In genomic region chr19:15419413-15420025, GRCh38 we compare ENCODE assay signal across 9 cellular contexts. TPM values are rescaled to one million over a fixed set of nuclear protein-coding genes. Genes with fewer than 3 reads are reported as not detected.
A peak's percentile ranks its signal among the peaks of the same experiment; 100 is the strongest.
DNase-seq lines count a peak whose midpoint lies in the region; ATAC-seq, FAIRE-seq and TF ChIP-seq lines count a peak whose summit lies in the region.
"Had no signal": no experiment of that assay in that cellular context is flagged by ENCODE, and none has a peak within 500 bp of the region (broad histone marks: within the 10 kb centered on the region; RNA-seq: fewer than 3 reads in every experiment).

No MANE protein-coding gene starts in this region.

- H3K4me2 ChIP-seq in GM12878 (ENCODE audit: control insufficient read depth, insufficient read depth), result peak overlapping the region; percentile 51

- WGBS in GM12878 (ENCODE audit: insufficient coverage, insufficient replicate concordance, low lambda C conversion rate, missing lambda C conversion rate), result 30% methylated on average over 16 of the region's 16 CpGs

- H3K79me2 ChIP-seq in GM12878 (ENCODE audit: control insufficient read depth, insufficient read depth, low read length), result peaks cover 40% of the 10 kb centered on the region

- H3K36me3 ChIP-seq in GM12878 (ENCODE audit: control insufficient read depth in 2 of 2, insufficient read depth in 2 of 2, low read length in 1 of 2), result peaks cover 8 to 16% of the 10 kb centered on the region in 2 experiments
- H3K36me3 ChIP-seq in muscle layer of colon (ENCODE audit: insufficient read depth, low read length), result peaks cover 18% of the 10 kb centered on the region

- intact Hi-C loops in GM12878 (cut with micrococcal nuclease; ENCODE audit: unreplicated experiment), result loop anchor here (1.0 to 10.0 kb wide), 4 partner anchors 13 to 243 kb away; partner anchors contain the start of gene RASAL3

- no peak for FAIRE-seq in GM12878 (lab: Jason Lieb, UNC)

- peak overlapping the region; percentile 64 for H2AFZ ChIP-seq in GM12878 (ENCODE audit: control insufficient read depth, low read depth, low read length)

- H3K9me3 ChIP-seq in GM12878 (replicated peaks; ENCODE audit: control insufficient read depth, insufficient read depth, low read length) (no peaks in the 10 kb centered on the region; the same call in 2 of the 3 replicates), muscle layer of colon (ENCODE audit: low read length) (no peaks in the 10 kb centered on the region)

- H3K4me1 ChIP-seq in GM12878 (ENCODE audit: control insufficient read depth, insufficient read depth, low read length), result peaks cover 8% of the 10 kb centered on the region
- H3K4me1 ChIP-seq in muscle layer of colon (ENCODE audit: insufficient read depth, low read length), result peaks cover 25% of the 10 kb centered on the region

- CTCF ChIA-PET in GM12878 (lab: Yijun Ruan, JAX), result interaction anchor here (0.7 to 6.1 kb wide), 27 partner anchors 11 to 318 kb away, joined by 3 to 85 read pairs (median 5); partner anchors contain the start of gene AKAP8

- 0 out of 2 replicates have a peak, but pooled peaks cover 3% of the 10 kb centered on the region for H4K20me1 ChIP-seq in GM12878 (ENCODE audit: control insufficient read depth, insufficient read depth)

- TF ChIP-seq RAD21 in GM12878 (IDR thresholded peaks at IDR 0.05; ENCODE audit: insufficient read depth, low read depth, low read length), result no peak

- no peak for TF ChIP-seq POLR2A in GM12878 (IDR thresholded peaks at IDR 0.05; ENCODE audit: low read depth, low read length)

- RAD21 ChIA-PET in GM12878 (lab: Charles Lee; ENCODE audit: unreplicated experiment), result interaction anchor here (0.7 to 2.6 kb wide), 17 partner anchors 11 to 766 kb away, joined by 3 to 43 read pairs (median 3); partner anchors contain the start of genes AKAP8, FAM32A and RASAL3

- no peak for TF ChIP-seq CTCF in GM12878 (IDR thresholded peaks at IDR 0.05 in 2 of 3, conservative IDR thresholded peaks at IDR 0.05 in 1 of 3; ENCODE audit: control insufficient read depth in 2 of 3, extremely low read depth in 1 of 3, insufficient read depth in 1 of 3, low read depth in 3 of 3, low read length in 3 of 3)

- BruUV-seq in GM12878 (replicated peaks; lab: Mats Ljungman, UMichigan), result no TSS peak

- DNase-seq in AG20443 (ENCODE audit: low spot score) (peak; percentile 42), GM12878 (ENCODE audit: low read depth, low spot score) (no peak), iPS-NIHi7 (ENCODE audit: extremely low spot score) (no peak), hippocampal formation (lab: John Stamatoyannopoulos, UW) (no peak)

- H3K4me3 ChIP-seq in GM12878, result 0 out of 2 replicates have a peak overlapping the region, but pooled peaks have one; percentile 6
- peak overlapping the region; percentile 62 to 98 for H3K4me3 ChIP-seq in muscle layer of colon (ENCODE audit: low read depth in 1 of 2, low read length in 2 of 2)

- in situ Hi-C loops in GM12878 (cut with MboI), result no loop called here

- TF ChIP-seq EP300 in GM12878 (IDR thresholded peaks at IDR 0.05; ENCODE audit: borderline replicate concordance in 1 of 2, control insufficient read depth in 1 of 2, low read depth in 2 of 2, low read length in 2 of 2), result no peak

- POLR2A ChIA-PET in GM12878 (lab: Charles Lee), result interaction anchor here (1.1 to 2.7 kb wide), 9 partner anchors 11 to 86 kb away, joined by 3 to 19 read pairs (median 4); partner anchors contain the start of genes AKAP8 and BRD4

- SMC1A ChIA-PET in GM12878 (lab: Charles Lee; ENCODE audit: uncharacterized antibody, unreplicated experiment), result interaction anchor here (0.9 to 4.4 kb wide), 16 partner anchors 9 to 142 kb away, joined by 3 to 34 read pairs (median 4); partner anchors contain the start of genes AKAP8 and RASAL3

- ATAC-seq in HG03378 (IDR thresholded peaks at IDR 0.05; ENCODE audit: unreplicated experiment), result peak; percentile 1
- no peak for ATAC-seq in GM12878
- no peak for ATAC-seq in GM21786 (IDR thresholded peaks at IDR 0.05; ENCODE audit: unreplicated experiment)
- ATAC-seq in GM21447 (IDR thresholded peaks at IDR 0.05; ENCODE audit: unreplicated experiment), result no peak

- no peaks in the 10 kb centered on the region for H3K27me3 ChIP-seq in GM12878 (replicated peaks in 1 of 2; ENCODE audit: control insufficient read depth in 2 of 2, insufficient read depth in 2 of 2, low read length in 1 of 2)
- no peaks in the 10 kb centered on the region for H3K27me3 ChIP-seq in muscle layer of colon (ENCODE audit: control insufficient read depth in 1 of 2, insufficient read depth in 2 of 2, low read length in 2 of 2)

- H3K27ac ChIP-seq in GM12878 (ENCODE audit: control insufficient read depth, insufficient read depth) (no peak overlapping the region), muscle layer of colon (ENCODE audit: low read depth, low read length) (peak overlapping the region; percentile 61)

- H3K9ac ChIP-seq in GM12878 (ENCODE audit: control insufficient read depth, insufficient read depth, low read length) (0 out of 2 replicates have a peak overlapping the region, but pooled peaks have one; percentile 11), muscle layer of colon (ENCODE audit: low read length) (peak overlapping the region; percentile 10)

RNA-seq across cellular contexts. Expression of gene AKAP8L, which starts 0.7 kb away (rescaled TPM):
- total RNA-seq in GM12878 (2013; cell fraction: nucleolus; rRNA removed), result 224 and 248 TPM in 2 replicates
- total RNA-seq in GM12878 (2014; rRNA removed) (59.8 and 64.3 TPM in 2 replicates), GM12878 (2014; rRNA removed; fragmentation: Illumina TruSeq; extraction: Trizol) (36.7 and 39.4 TPM in 2 replicates), GM12878 (2021) (60.3 and 60.5 TPM in 2 replicates)
- polyA plus RNA-seq in GM12878 (2011; ENCODE audit: low read depth), result 36.9 TPM
- polyA plus RNA-seq in GM12878 (2011; rRNA removed) (29.6 and 42.3 TPM in 2 replicates), GM12878 (2014; fragmentation: Illumina TruSeq; extraction: Trizol) (35.1 and 47.3 TPM in 2 replicates), GM12878 (2014; fragmentation: Nextera tagmentation; extraction: Ambion mirVana) (1 to 10 TPM in 1 of 2 experiments, under 1 TPM in 1; 0.66 to 3.8 TPM), GM12878 (2014; rRNA removed) (63.6 and 67.0 TPM in 2 replicates), GM12878 (2016; fragmentation: Nextera tagmentation; extraction: Ambion mirVana) (10 to 100 TPM; 25.8 to 40.6 TPM)
- polyA plus RNA-seq in GM12878 (2011; cell fraction: cytosol; rRNA removed), result 31.0 and 36.5 TPM in 2 replicates
- polyA plus RNA-seq in GM12878 (2011; cell fraction: nucleus; rRNA removed), result 443 and 591 TPM in 2 replicates
- polyA plus RNA-seq in GM12878 (2012), result 40.3 and 43.0 TPM in 2 replicates
- 57.6 and 57.9 TPM in 2 replicates for polyA minus RNA-seq in GM12878 (2011; rRNA and poly(A)+ RNA removed)
- polyA minus RNA-seq in GM12878 (2011; cell fraction: cytosol; rRNA and poly(A)+ RNA removed), result 15.5 and 16.3 TPM in 2 replicates
- polyA minus RNA-seq in GM12878 (2011; cell fraction: nucleus; rRNA and poly(A)+ RNA removed), result 60.4 and 102 TPM in 2 replicates

RNA-seq across cellular contexts. Expression of gene WIZ, which starts 30.2 kb away (rescaled TPM):
- total RNA-seq in GM12878 (2013; cell fraction: nucleolus; rRNA removed), result 17.9 and 18.0 TPM in 2 replicates
- 4.6 and 4.9 TPM in 2 replicates for total RNA-seq in GM12878 (2014; rRNA removed)
- 2.6 and 2.9 TPM in 2 replicates for total RNA-seq in GM12878 (2014; rRNA removed; fragmentation: Illumina TruSeq; extraction: Trizol)
- 23.5 and 26.7 TPM in 2 replicates for total RNA-seq in GM12878 (2021)
- 2.2 TPM for polyA plus RNA-seq in GM12878 (2011; ENCODE audit: low read depth)
- polyA plus RNA-seq in GM12878 (2011; rRNA removed), result 1.4 and 2.4 TPM in 2 replicates
- 3.8 and 6.1 TPM in 2 replicates for polyA plus RNA-seq in GM12878 (2011; cell fraction: cytosol; rRNA removed)
- polyA plus RNA-seq in GM12878 (2011; cell fraction: nucleus; rRNA removed), result 20.9 and 28.8 TPM in 2 replicates
- polyA plus RNA-seq in GM12878 (2012), result 9.9 and 13.9 TPM in 2 replicates
- 1.4 and 4.5 TPM in 2 replicates for polyA plus RNA-seq in GM12878 (2014; fragmentation: Illumina TruSeq; extraction: Trizol)
- polyA plus RNA-seq in GM12878 (2014; fragmentation: Nextera tagmentation; extraction: Ambion mirVana), result under 1 TPM; 0.10 to 0.18 TPM
- polyA plus RNA-seq in GM12878 (2014; rRNA removed), result 19.8 and 24.9 TPM in 2 replicates
- 1 to 10 TPM; 2.0 to 2.6 TPM for polyA plus RNA-seq in GM12878 (2016; fragmentation: Nextera tagmentation; extraction: Ambion mirVana)
- 1.1 and 3.7 TPM in 2 replicates for polyA minus RNA-seq in GM12878 (2011; rRNA and poly(A)+ RNA removed)
- polyA minus RNA-seq in GM12878 (2011; cell fraction: cytosol; rRNA and poly(A)+ RNA removed), result 3.6 and 4.6 TPM in 2 replicates
- polyA minus RNA-seq in GM12878 (2011; cell fraction: nucleus; rRNA and poly(A)+ RNA removed), result 3.5 and 10.1 TPM in 2 replicates

RNA-seq across cellular contexts. Expression of gene AKAP8, which starts 39.9 kb away (rescaled TPM):
- 26.9 and 28.2 TPM in 2 replicates for total RNA-seq in GM12878 (2013; cell fraction: nucleolus; rRNA removed)
- 23.7 and 24.5 TPM in 2 replicates for total RNA-seq in GM12878 (2014; rRNA removed)
- total RNA-seq in GM12878 (2014; rRNA removed; fragmentation: Illumina TruSeq; extraction: Trizol), result 13.2 and 13.7 TPM in 2 replicates
- 51.1 and 57.7 TPM in 2 replicates for total RNA-seq in GM12878 (2021)
- polyA plus RNA-seq in GM12878 (2011; ENCODE audit: low read depth), result 10.9 TPM
- 14.0 and 17.6 TPM in 2 replicates for polyA plus RNA-seq in GM12878 (2011; rRNA removed)
- polyA plus RNA-seq in GM12878 (2011; cell fraction: cytosol; rRNA removed), result 13.1 and 17.0 TPM in 2 replicates
- 44.7 and 58.8 TPM in 2 replicates for polyA plus RNA-seq in GM12878 (2011; cell fraction: nucleus; rRNA removed)
- 15.5 and 20.8 TPM in 2 replicates for polyA plus RNA-seq in GM12878 (2012)
- 13.5 and 14.2 TPM in 2 replicates for polyA plus RNA-seq in GM12878 (2014; fragmentation: Illumina TruSeq; extraction: Trizol)
- polyA plus RNA-seq in GM12878 (2014; fragmentation: Nextera tagmentation; extraction: Ambion mirVana), result 1 to 10 TPM; 5.3 to 5.5 TPM
- polyA plus RNA-seq in GM12878 (2014; rRNA removed), result 25.7 and 34.8 TPM in 2 replicates
- 10 to 100 TPM; 26.3 to 27.8 TPM for polyA plus RNA-seq in GM12878 (2016; fragmentation: Nextera tagmentation; extraction: Ambion mirVana)
- polyA minus RNA-seq in GM12878 (2011; rRNA and poly(A)+ RNA removed), result 8.9 and 10.5 TPM in 2 replicates
- 14.3 and 14.4 TPM in 2 replicates for polyA minus RNA-seq in GM12878 (2011; cell fraction: cytosol; rRNA and poly(A)+ RNA removed)
- polyA minus RNA-seq in GM12878 (2011; cell fraction: nucleus; rRNA and poly(A)+ RNA removed), result 5.0 and 14.5 TPM in 2 replicates

RNA-seq across cellular contexts. Expression of gene RASAL3, which starts 44.8 kb away (rescaled TPM):
- 25.7 and 51.6 TPM in 2 replicates for total RNA-seq in GM12878 (2013; cell fraction: nucleolus; rRNA removed)
- total RNA-seq in GM12878 (2014; rRNA removed), result 35.0 and 48.9 TPM in 2 replicates
- total RNA-seq in GM12878 (2014; rRNA removed; fragmentation: Illumina TruSeq; extraction: Trizol), result 17.7 and 19.8 TPM in 2 replicates
- 78.5 and 81.3 TPM in 2 replicates for total RNA-seq in GM12878 (2021)
- 14.5 TPM for polyA plus RNA-seq in GM12878 (2011; ENCODE audit: low read depth)
- polyA plus RNA-seq in GM12878 (2011; rRNA removed), result 14.8 and 25.3 TPM in 2 replicates
- 24.2 and 34.9 TPM in 2 replicates for polyA plus RNA-seq in GM12878 (2011; cell fraction: cytosol; rRNA removed)
- polyA plus RNA-seq in GM12878 (2011; cell fraction: nucleus; rRNA removed), result 162 and 199 TPM in 2 replicates
- polyA plus RNA-seq in GM12878 (2012), result 46.0 and 47.3 TPM in 2 replicates
- 6.6 and 21.1 TPM in 2 replicates for polyA plus RNA-seq in GM12878 (2014; fragmentation: Illumina TruSeq; extraction: Trizol)
- polyA plus RNA-seq in GM12878 (2014; fragmentation: Nextera tagmentation; extraction: Ambion mirVana), result 1 to 10 TPM; 1.7 to 9.4 TPM
- 46.9 and 58.2 TPM in 2 replicates for polyA plus RNA-seq in GM12878 (2014; rRNA removed)
- 10 to 100 TPM in 1 of 2 experiments, 1 to 10 TPM in 1; 6.7 to 42.3 TPM for polyA plus RNA-seq in GM12878 (2016; fragmentation: Nextera tagmentation; extraction: Ambion mirVana)
- 30.4 and 38.9 TPM in 2 replicates for polyA minus RNA-seq in GM12878 (2011; rRNA and poly(A)+ RNA removed)
- 16.8 and 18.5 TPM in 2 replicates for polyA minus RNA-seq in GM12878 (2011; cell fraction: cytosol; rRNA and poly(A)+ RNA removed)
- polyA minus RNA-seq in GM12878 (2011; cell fraction: nucleus; rRNA and poly(A)+ RNA removed), result 21.5 and 29.1 TPM in 2 replicates

RNA-seq across cellular contexts. Expression of gene PGLYRP2, which starts 59.8 kb away (rescaled TPM):
- 0.17 and 0.20 TPM in 2 replicates for total RNA-seq in GM12878 (2013; cell fraction: nucleolus; rRNA removed)
- 0.40 and 0.44 TPM in 2 replicates for total RNA-seq in GM12878 (2014; rRNA removed)
- not detected in 2 replicates for total RNA-seq in GM12878 (2014; rRNA removed; fragmentation: Illumina TruSeq; extraction: Trizol)
- 0.26 and 0.37 TPM in 2 replicates for total RNA-seq in GM12878 (2021)
- not detected for polyA plus RNA-seq in GM12878 (2011; ENCODE audit: low read depth)
- 0.09 and 0.48 TPM in 2 replicates for polyA plus RNA-seq in GM12878 (2011; rRNA removed)
- polyA plus RNA-seq in GM12878 (2011; cell fraction: cytosol; rRNA removed), result 0.27 and 0.37 TPM in 2 replicates
- polyA plus RNA-seq in GM12878 (2011; cell fraction: nucleus; rRNA removed), result 0.21 and 0.26 TPM in 2 replicates
- polyA plus RNA-seq in GM12878 (2012), result not detected in 2 replicates
- polyA plus RNA-seq in GM12878 (2014; fragmentation: Illumina TruSeq; extraction: Trizol), result not detected in 2 replicates
- not detected for polyA plus RNA-seq in GM12878 (2014; fragmentation: Nextera tagmentation; extraction: Ambion mirVana)
- 0.15 and 0.60 TPM in 2 replicates for polyA plus RNA-seq in GM12878 (2014; rRNA removed)
- under 1 TPM in 1 of 2 experiments, not detected in 1; 0.16 TPM for polyA plus RNA-seq in GM12878 (2016; fragmentation: Nextera tagmentation; extraction: Ambion mirVana)
- polyA minus RNA-seq in GM12878 (2011; rRNA and poly(A)+ RNA removed), result 0.59 and 1.4 TPM in 2 replicates
- polyA minus RNA-seq in GM12878 (2011; cell fraction: cytosol; rRNA and poly(A)+ RNA removed), result not detected in 2 replicates
- polyA minus RNA-seq in GM12878 (2011; cell fraction: nucleus; rRNA and poly(A)+ RNA removed), result 0.12 and 0.29 TPM in 2 replicates
- total RNA-seq: dermis microvascular lymphatic vessel endothelial cell had no signal
